21 cellular contexts compared by ENCODE assay signal in genomic region chr3:21028412-21028811, GRCh38.
"Had no signal": no experiment of that assay in that cellular context is flagged by ENCODE, and none has a peak within 500 bp of the region (broad histone marks: within the 10 kb centered on the region; RNA-seq: fewer than 3 reads in every experiment).

No MANE protein-coding gene starts in this region.

- H3K9me3 ChIP-seq: left ventricle myocardium inferior, ovary, right atrium auricular region, right lobe of liver, stomach, thoracic aorta, tibial artery, uterus had no signal

- H3K27ac ChIP-seq: left ventricle myocardium inferior, ovary, right atrium auricular region, right lobe of liver, stomach, thoracic aorta, tibial artery, uterus had no signal

- H3K4me1 ChIP-seq: left ventricle myocardium inferior, right atrium auricular region, right lobe of liver, stomach, tibial artery, uterus had no signal

- H3K27me3 ChIP-seq: ovary, right atrium auricular region, right lobe of liver, stomach, tibial artery, uterus had no signal

- H3K36me3 ChIP-seq: left ventricle myocardium inferior, ovary, right atrium auricular region, right lobe of liver, stomach, thoracic aorta, tibial artery, uterus had no signal

- H3K4me3 ChIP-seq: left ventricle myocardium inferior, lung, ovary, right atrium auricular region, right lobe of liver, smooth muscle cell, stomach, thoracic aorta, tibial artery, uterus had no signal

- DNase-seq: islet precursor cell; left ventricle myocardium inferior; mesendoderm; naive B cell; natural killer cell; nephron progenitor cell; ovary; right lobe of liver; stimulated activated CD4-positive, alpha-beta T cell treated with anti-CD3 and anti-CD28 coated beads, Interleukin-1b, Interleukin-23, amount 100 ng/mL, for 48 hours; stimulated activated CD4-positive, alpha-beta T cell treated with anti-CD3 and anti-CD28 coated beads, Interleukin-2, amount 100 ng/mL, for 48 hours; stimulated activated CD4-positive, alpha-beta T cell treated with anti-CD3 and anti-CD28 coated beads, Interleukin-4, amount 100 ng/mL, for 4 hours; stimulated activated CD8-positive, alpha-beta memory T cell treated with anti-CD3 and anti-CD28 coated beads, Interleukin-4, amount 100 ng/mL, for 48 hours; stimulated activated naive B cell treated with anti-CD40 and anti-IgM and Interleukin-4, amounts not matched to agents 10 μg/mL and 1 μg/mL and 100 μg/mL, for 72 hours; stimulated activated naive CD8-positive, alpha-beta T cell treated with anti-CD3 and anti-CD28 coated beads, Interleukin-15, Interleukin-2, amounts not matched to agents 100 U/mL and 50 U/mL, for 24 hours; stomach; tibial artery; uterus had no signal
